In the genomic region with DNA sequence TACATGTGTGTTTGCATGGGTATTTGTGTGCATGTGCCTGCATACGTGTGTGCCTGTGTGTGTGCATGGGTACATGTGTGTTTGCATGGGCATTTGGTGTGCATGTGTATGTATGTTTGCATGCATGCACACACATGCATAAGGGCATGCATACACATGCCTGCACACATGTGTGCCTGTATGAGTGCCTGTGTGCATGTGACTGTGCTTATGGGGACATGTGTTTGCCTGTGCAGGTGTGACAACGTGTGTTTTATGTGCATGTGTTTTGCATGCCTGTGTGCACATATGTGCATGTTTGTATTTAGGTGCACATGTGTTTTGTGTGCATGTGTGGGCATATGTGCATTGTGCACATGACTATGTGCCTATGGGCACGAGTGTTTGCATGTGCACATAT, we compare ENCODE assay signal across 32 cellular contexts.
"Had no signal": no experiment of that assay in that cellular context is flagged by ENCODE, and none has a peak within 500 bp of the region (broad histone marks: within the 10 kb centered on the region; RNA-seq: fewer than 3 reads in every experiment).

No MANE protein-coding gene starts in this region.

- DNase-seq: activated CD4-positive, alpha-beta memory T cell treated with anti-CD3 and anti-CD28 coated beads for 36 hours; activated CD4-positive, alpha-beta T cell treated with anti-CD3 and anti-CD28 coated beads for 36 hours; activated CD4-positive, alpha-beta T cell treated with anti-CD3 and anti-CD28 coated beads, Interleukin-2, amount 10 ng/mL, durations not matched to agents 24 days and 14 days; activated CD4-positive, CD25-positive, alpha-beta regulatory T cell; activated CD4-positive, CD25-positive, alpha-beta regulatory T cell treated with anti-CD3 and anti-CD28 coated beads, Interleukin-2, amount 50 U/mL, for 72 hours; activated CD8-positive, alpha-beta memory T cell treated with anti-CD3 and anti-CD28 coated beads, Interleukin-2, amount 10 ng/mL, durations not matched to agents 7 days and 5 days; activated CD8-positive, alpha-beta memory T cell treated with anti-CD3 and anti-CD28 coated beads, Interleukin-2, amount 50 U/mL, for 4 hours; activated CD8-positive, alpha-beta T cell treated with anti-CD3 and anti-CD28 coated beads, Interleukin-2, amount 10 ng/mL, durations not matched to agents 7 days and 5 days; activated effector memory CD4-positive, alpha-beta T cell treated with anti-CD3 and anti-CD28 coated beads, Interleukin-2, amount 50 U/mL, for 16 hours; activated naive CD4-positive, alpha-beta T cell treated with anti-CD3 and anti-CD28 coated beads, Interleukin-2, amount 10 ng/mL, durations not matched to agents 7 days and 5 days; activated naive CD8-positive, alpha-beta T cell treated with anti-CD3 and anti-CD28 coated beads, Interleukin-2, amount 10 ng/mL, durations not matched to agents 7 days and 5 days; activated T-cell treated with anti-CD3 and anti-CD28 coated beads, Interleukin-2, amount 50 U/mL, for 1 hour; activated T-cell treated with anti-CD3 and anti-CD28 coated beads, Interleukin-2, amount 50 U/mL, for 48 hours; central memory CD4-positive, alpha-beta T cell; cerebellar nuclear complex; colonic mucosa; dorsolateral prefrontal cortex; effector memory CD4-positive, alpha-beta T cell; endodermal cell; foreskin keratinocyte; gastrocnemius medialis; glutamatergic neuron; T-helper 2 cell had no signal

- H3K36me3 ChIP-seq: ascending aorta, breast epithelium, cardiac muscle cell, colonic mucosa, gastrocnemius medialis had no signal

- H3K4me1 ChIP-seq: ascending aorta, breast epithelium, colonic mucosa, foreskin keratinocyte had no signal

- H3K4me3 Mint-ChIP-seq: activated CD4-positive, alpha-beta memory T cell treated with anti-CD3 and anti-CD28 coated beads for 36 hours; activated CD4-positive, alpha-beta T cell treated with anti-CD3 and anti-CD28 coated beads for 36 hours; activated CD4-positive, alpha-beta T cell treated with anti-CD3 and anti-CD28 coated beads, Interleukin-2, amount 10 ng/mL, durations not matched to agents 24 days and 14 days; activated CD8-positive, alpha-beta memory T cell treated with anti-CD3 and anti-CD28 coated beads, Interleukin-2, amount 10 ng/mL, durations not matched to agents 7 days and 5 days; activated CD8-positive, alpha-beta T cell treated with anti-CD3 and anti-CD28 coated beads, Interleukin-2, amount 10 ng/mL, durations not matched to agents 7 days and 5 days; activated naive CD4-positive, alpha-beta T cell treated with anti-CD3 and anti-CD28 coated beads, Interleukin-2, amount 10 ng/mL, durations not matched to agents 7 days and 5 days; activated naive CD8-positive, alpha-beta T cell treated with anti-CD3 and anti-CD28 coated beads, Interleukin-2, amount 10 ng/mL, durations not matched to agents 7 days and 5 days; activated T-helper 1 cell treated with anti-CD3 and anti-CD28 coated beads, Interleukin-12 subunit alpha, Interleukin-12 subunit beta, Interleukin-2, Interleukin-4 antibody, amounts not matched to agents 30 ng/mL and 10 ng/mL and 1 ng/mL, durations not matched to agents 14 hours and 24 hours and 36 hours; brain; dendritic cell treated with granulocyte-macrophage colony-stimulating factor and Interleukin-4, amounts not matched to agents 40 ng/mL and 50 ng/mL, for 4 days; endodermal cell had no signal

- H3K4me1 Mint-ChIP-seq: activated CD4-positive, alpha-beta T cell treated with anti-CD3 and anti-CD28 coated beads, Interleukin-2, amount 10 ng/mL, durations not matched to agents 24 days and 14 days had no signal

- H3K36me3 Mint-ChIP-seq: activated CD4-positive, alpha-beta memory T cell treated with anti-CD3 and anti-CD28 coated beads for 36 hours; activated CD8-positive, alpha-beta memory T cell treated with anti-CD3 and anti-CD28 coated beads, Interleukin-2, amount 10 ng/mL, durations not matched to agents 7 days and 5 days; activated naive CD4-positive, alpha-beta T cell treated with anti-CD3 and anti-CD28 coated beads, Interleukin-2, amount 50 U/mL, for 72 hours; activated naive CD8-positive, alpha-beta T cell treated with anti-CD3 and anti-CD28 coated beads, Interleukin-2, amount 10 ng/mL, durations not matched to agents 7 days and 5 days; brain had no signal

- H3K27me3 ChIP-seq: ascending aorta, breast epithelium, cardiac muscle cell, colonic mucosa, foreskin keratinocyte, gastrocnemius medialis had no signal

- H3K9me3 Mint-ChIP-seq: activated CD4-positive, alpha-beta memory T cell treated with anti-CD3 and anti-CD28 coated beads for 36 hours; dendritic cell treated with granulocyte-macrophage colony-stimulating factor and Interleukin-4, amounts not matched to agents 40 ng/mL and 50 ng/mL, for 4 days; endodermal cell had no signal

- H3K27me3 Mint-ChIP-seq: activated CD4-positive, alpha-beta T cell treated with anti-CD3 and anti-CD28 coated beads, Interleukin-2, amount 10 ng/mL, durations not matched to agents 24 days and 14 days; dendritic cell treated with granulocyte-macrophage colony-stimulating factor and Interleukin-4, amounts not matched to agents 40 ng/mL and 50 ng/mL, for 4 days had no signal

- H3K4me3 ChIP-seq: ascending aorta, breast epithelium, cardiac muscle cell, colonic mucosa, dorsolateral prefrontal cortex, gastrocnemius medialis had no signal

- ATAC-seq: activated CD4-positive, alpha-beta T cell treated with anti-CD3 and anti-CD28 coated beads for 36 hours; activated CD8-positive, alpha-beta memory T cell treated with anti-CD3 and anti-CD28 coated beads, Interleukin-2, amount 10 ng/mL, durations not matched to agents 7 days and 5 days; activated CD8-positive, alpha-beta T cell treated with anti-CD3 and anti-CD28 coated beads, Interleukin-2, amount 10 ng/mL, durations not matched to agents 7 days and 5 days; activated naive CD4-positive, alpha-beta T cell treated with anti-CD3 and anti-CD28 coated beads, Interleukin-2, amount 50 U/mL, for 72 hours; esophagus mucosa; foreskin keratinocyte; gastrocnemius medialis had no signal

- H3K9me3 ChIP-seq: ascending aorta, breast epithelium, colonic mucosa, gastrocnemius medialis had no signal

- H3K27ac ChIP-seq: ascending aorta, breast epithelium, cardiac muscle cell, colonic mucosa, dorsolateral prefrontal cortex, foreskin keratinocyte, gastrocnemius medialis had no signal

- H3K27ac Mint-ChIP-seq: activated CD4-positive, alpha-beta memory T cell treated with anti-CD3 and anti-CD28 coated beads for 36 hours; activated CD4-positive, alpha-beta T cell treated with anti-CD3 and anti-CD28 coated beads for 36 hours; activated CD4-positive, alpha-beta T cell treated with anti-CD3 and anti-CD28 coated beads, Interleukin-2, amount 10 ng/mL, durations not matched to agents 24 days and 14 days; activated CD8-positive, alpha-beta memory T cell treated with anti-CD3 and anti-CD28 coated beads, Interleukin-2, amount 10 ng/mL, durations not matched to agents 7 days and 5 days; activated CD8-positive, alpha-beta T cell treated with anti-CD3 and anti-CD28 coated beads, Interleukin-2, amount 10 ng/mL, durations not matched to agents 7 days and 5 days; activated naive CD4-positive, alpha-beta T cell treated with anti-CD3 and anti-CD28 coated beads, Interleukin-2, amount 10 ng/mL, durations not matched to agents 7 days and 5 days; activated naive CD4-positive, alpha-beta T cell treated with anti-CD3 and anti-CD28 coated beads, Interleukin-2, amount 50 U/mL, for 72 hours; activated naive CD8-positive, alpha-beta T cell treated with anti-CD3 and anti-CD28 coated beads, Interleukin-2, amount 10 ng/mL, durations not matched to agents 7 days and 5 days; activated T-helper 1 cell treated with anti-CD3 and anti-CD28 coated beads, Interleukin-12 subunit alpha, Interleukin-12 subunit beta, Interleukin-2, Interleukin-4 antibody, amounts not matched to agents 30 ng/mL and 10 ng/mL and 1 ng/mL, durations not matched to agents 14 hours and 24 hours and 36 hours; activated T-helper 2 cell treated with anti-CD3 and anti-CD28 coated beads, Interferon-gamma antibody, Interleukin-2, Interleukin-4, amounts not matched to agents 10 μg/mL and 5 μg/mL and 100 μg/mL, durations not matched to agents 14 hours and 24 hours and 36 hours; dendritic cell treated with granulocyte-macrophage colony-stimulating factor and Interleukin-4, amounts not matched to agents 40 ng/mL and 50 ng/mL, for 4 days; endodermal cell had no signal
